In genomic region chr18:33460681-33461080, GRCh38 we compare ENCODE assay signal across 34 cellular contexts. TPM values are rescaled to one million over a fixed set of nuclear protein-coding genes. Genes with fewer than 3 reads are reported as not detected.
DNase-seq lines count a peak whose midpoint lies in the region; FAIRE-seq and TF ChIP-seq lines count a peak whose summit lies in the region.
"Had no signal": no experiment of that assay in that cellular context is flagged by ENCODE, and none has a peak within 500 bp of the region (broad histone marks: within the 10 kb centered on the region; RNA-seq: fewer than 3 reads in every experiment).

No MANE protein-coding gene starts in this region.

- peaks cover 16 to 19% of the 10 kb centered on the region in 2 donors for H3K4me1 ChIP-seq in thyroid gland
- H3K4me1 ChIP-seq: A549; BE2C; BLaER1; BLaER1 treated with 17β-estradiol and CSF1 and Interleukin-3, amounts not matched to agents 10 nM and 100 nM; Caco-2 had no signal

- H3K9me3 ChIP-seq in thyroid gland: no peaks in the 10 kb centered on the region
- H3K9me3 ChIP-seq: A549; BE2C; BLaER1; BLaER1 treated with 17β-estradiol and CSF1 and Interleukin-3, amounts not matched to agents 10 nM and 100 nM; Caco-2 had no signal

- H3K36me3 ChIP-seq in thyroid gland: no peaks in the 10 kb centered on the region
- H3K36me3 ChIP-seq: BE2C; BLaER1; BLaER1 treated with 17β-estradiol and CSF1 and Interleukin-3, amounts not matched to agents 10 nM and 100 nM had no signal

- no peak for TF ChIP-seq POLR2A in thyroid gland (IDR thresholded peaks at IDR 0.05)

- H3K4me3 Mint-ChIP-seq in progenitor cell of endocrine pancreas (ENCODE audit: low read depth): no peak overlapping the region
- H3K4me3 Mint-ChIP-seq: B cell; CD14-positive monocyte; CD4-positive, alpha-beta memory T cell; CD4-positive, alpha-beta T cell; CD4-positive, CD25-positive, alpha-beta regulatory T cell; CD8-positive, alpha-beta memory T cell; CD8-positive, alpha-beta T cell had no signal

- intact Hi-C loops in thyroid gland (cut with DNase I): no loop called here

- H3K9me3 Mint-ChIP-seq in progenitor cell of endocrine pancreas (ENCODE audit: low read depth): no peaks in the 10 kb centered on the region
- H3K9me3 Mint-ChIP-seq: CD14-positive monocyte had no signal

- peaks cover 1% of the 10 kb centered on the region for H3K4me1 Mint-ChIP-seq in progenitor cell of endocrine pancreas (ENCODE audit: low read depth)
- H3K4me1 Mint-ChIP-seq: B cell; CD14-positive monocyte; CD4-positive, alpha-beta memory T cell; CD8-positive, alpha-beta memory T cell had no signal

- H3K27ac ChIP-seq in thyroid gland: peak overlapping the region; percentile 9 to 29 (median 10)
- H3K27ac ChIP-seq: A549; BLaER1; BLaER1 treated with 17β-estradiol and CSF1 and Interleukin-3, amounts not matched to agents 10 nM and 100 nM; C4-2B had no signal

- WGBS in thyroid gland, 2 donors: 21 to 23% methylated on average over 1 of the region's 1 CpG

- no peak for DNase-seq in AG09309 (ENCODE audit: low read depth)
- peak; percentile 59 to 61 for DNase-seq in thyroid gland
- DNase-seq in urothelium cell line (ENCODE audit: low spot score): no peak
- no peak for DNase-seq in progenitor cell of endocrine pancreas (ENCODE audit: low spot score, unreplicated experiment)
- DNase-seq: 8988T; ACHN; AML-193; BE2C; C1 segment of cervical spinal cord; Caco-2; Calu3; CD4-positive, alpha-beta memory T cell; CD4-positive, alpha-beta T cell; CD4-positive, CD25-positive, alpha-beta regulatory T cell; CD8-positive, alpha-beta memory T cell; CD8-positive, alpha-beta T cell; COR-L47; DMS 273 treated with DMSO at 0.1 percent for 48 hours; DMS153; DMS53; DMS79; DMS79 treated with DMSO at 0.1 percent for 48 hours; DND-41; EL had no signal

- no peak overlapping the region for H3K4me3 ChIP-seq in AG09309 (ENCODE audit: control insufficient read depth, low read depth, low read length)
- H3K4me3 ChIP-seq in thyroid gland (replicated peaks in 1 of 3): no peak overlapping the region
- H3K4me3 ChIP-seq: A549; BLaER1; BLaER1 treated with 17β-estradiol and CSF1 and Interleukin-3, amounts not matched to agents 10 nM and 100 nM had no signal

- H3K27me3 Mint-ChIP-seq in progenitor cell of endocrine pancreas: no peaks in the 10 kb centered on the region
- H3K27me3 Mint-ChIP-seq: B cell; CD4-positive, alpha-beta memory T cell; CD4-positive, alpha-beta T cell; CD4-positive, CD25-positive, alpha-beta regulatory T cell; CD8-positive, alpha-beta memory T cell had no signal

- no peaks in the 10 kb centered on the region for H3K36me3 Mint-ChIP-seq in progenitor cell of endocrine pancreas (ENCODE audit: insufficient read depth)
- H3K36me3 Mint-ChIP-seq: CD14-positive monocyte; CD4-positive, alpha-beta memory T cell; CD4-positive, CD25-positive, alpha-beta regulatory T cell; CD8-positive, alpha-beta memory T cell; CD8-positive, alpha-beta T cell had no signal

- no peaks in the 10 kb centered on the region for H3K27me3 ChIP-seq in thyroid gland
- H3K27me3 ChIP-seq: BE2C; BLaER1; BLaER1 treated with 17β-estradiol and CSF1 and Interleukin-3, amounts not matched to agents 10 nM and 100 nM had no signal

- TF ChIP-seq CTCF in AG09309 (IDR thresholded peaks at IDR 0.05; ENCODE audit: control insufficient read depth, insufficient read depth, low read depth, low read length, missing control alignments) (peak; percentile 1), thyroid gland (IDR thresholded peaks at IDR 0.05) (no peak), progenitor cell of endocrine pancreas (IDR thresholded peaks at IDR 0.05; ENCODE audit: unreplicated experiment) (no peak)

- no peak overlapping the region for H3K27ac Mint-ChIP-seq in progenitor cell of endocrine pancreas
- H3K27ac Mint-ChIP-seq: B cell; CD14-positive monocyte; CD4-positive, alpha-beta memory T cell; CD4-positive, alpha-beta T cell; CD4-positive, CD25-positive, alpha-beta regulatory T cell; CD8-positive, alpha-beta memory T cell; CD8-positive, alpha-beta T cell had no signal

- no peak for FAIRE-seq in urothelium cell line (lab: Jason Lieb, UNC)
- FAIRE-seq: A204.1, A549 had no signal

RNA-seq across cellular contexts. Expression of gene CCDC178, which starts 20.2 kb away (rescaled TPM):
- 1 to 10 TPM in 3 of 4 donors, not detected in 1; 1.4 to 3.1 (median 1.7) TPM for total RNA-seq in thyroid gland
- 0.60 TPM in 1 of 2 replicates, not detected in the other for total RNA-seq in progenitor cell of endocrine pancreas
- total RNA-seq: A172; A673; B cell; Caco-2; Calu3; CD4-positive, alpha-beta memory T cell; CD4-positive, alpha-beta T cell; CD4-positive, CD25-positive, alpha-beta regulatory T cell; CD8-positive, alpha-beta memory T cell; CD8-positive, alpha-beta T cell; Daoy had no signal

Comparison
In these comparisons a context has a peak if more than half of its experiments do, and no peak if none do; other contexts are left out.
1. DNase-seq: peak in thyroid gland (2 of 2); none in AG09309 (single experiment), urothelium cell line (single experiment) and progenitor cell of endocrine pancreas (single experiment).